ENCODE assay signal across 27 cellular contexts in genomic region chr2:160606336-160606735, GRCh38.
"Had no signal": no experiment of that assay in that cellular context is flagged by ENCODE, and none has a peak within 500 bp of the region (broad histone marks: within the 10 kb centered on the region; RNA-seq: fewer than 3 reads in every experiment).

No MANE protein-coding gene starts in this region.

- H3K9me3 Mint-ChIP-seq: effector memory CD8-positive, alpha-beta T cell; mesothelial cell of epicardium; naive thymus-derived CD4-positive, alpha-beta T cell; nephron; neural progenitor cell; stimulated activated naive CD8-positive, alpha-beta T cell treated with anti-CD3 and anti-CD28 coated beads, Interleukin-15, amount 100 ng/mL, for 72 hours had no signal

- H3K9me3 ChIP-seq: esophagus squamous epithelium, gastrocnemius medialis, left lung, right lobe of liver, suprapubic skin, vagina had no signal

- H3K27me3 ChIP-seq: esophagus squamous epithelium, gastrocnemius medialis, left lung, neural progenitor cell, right lobe of liver, suprapubic skin, vagina had no signal

- FAIRE-seq: endometrium, islet of Langerhans had no signal

- H3K79me2 ChIP-seq: parathyroid adenoma had no signal

- H3K4me3 Mint-ChIP-seq: effector memory CD8-positive, alpha-beta T cell; mesothelial cell of epicardium; naive thymus-derived CD4-positive, alpha-beta T cell; nephron; neural progenitor cell; stimulated activated naive CD8-positive, alpha-beta T cell treated with anti-CD3 and anti-CD28 coated beads, Interleukin-15, amount 100 ng/mL, for 72 hours had no signal

- H3K36me3 Mint-ChIP-seq: mesothelial cell of epicardium; naive thymus-derived CD4-positive, alpha-beta T cell; neural progenitor cell had no signal

- H3K4me1 ChIP-seq: esophagus squamous epithelium, gastrocnemius medialis, left lung, parathyroid adenoma, right lobe of liver had no signal

- ATAC-seq: effector memory CD8-positive, alpha-beta T cell; gastrocnemius medialis; left cardiac atrium; left lung; naive thymus-derived CD4-positive, alpha-beta T cell; right lobe of liver; stimulated activated naive CD8-positive, alpha-beta T cell treated with anti-CD3 and anti-CD28 coated beads, Interleukin-15, amount 100 ng/mL, for 72 hours had no signal

- H3K27me3 Mint-ChIP-seq: progenitor cell of endocrine pancreas; stimulated activated naive CD8-positive, alpha-beta T cell treated with anti-CD3 and anti-CD28 coated beads, Interleukin-15, amount 100 ng/mL, for 72 hours had no signal

- H3K9ac ChIP-seq: neural progenitor cell, parathyroid adenoma had no signal

- DNase-seq: cortex of kidney; effector memory CD8-positive, alpha-beta T cell; erythroblast; esophagus squamous epithelium; gastrocnemius medialis; head of caudate nucleus; left cardiac atrium; left lung; mesenchymal stem cell; naive thymus-derived CD4-positive, alpha-beta T cell; right lobe of liver; stimulated activated CD4-positive, alpha-beta T cell treated with anti-CD3 and anti-CD28 coated beads, Interleukin-12 subunit alpha, Interleukin-12 subunit beta, amount 100 ng/mL, for 4 hours; stimulated activated CD4-positive, alpha-beta T cell treated with anti-CD3 and anti-CD28 coated beads, Interleukin-1b, Interleukin-23, amount 100 ng/mL, for 48 hours; stimulated activated CD4-positive, alpha-beta T cell treated with anti-CD3 and anti-CD28 coated beads, Interleukin-4, amount 100 ng/mL, for 1 hour; stimulated activated CD8-positive, alpha-beta memory T cell treated with anti-CD3 and anti-CD28 coated beads, Interleukin-4, amount 100 ng/mL, for 48 hours; stimulated activated naive CD4-positive, alpha-beta T cell; stimulated activated naive CD8-positive, alpha-beta T cell treated with anti-CD3 and anti-CD28 coated beads, Interleukin-15, amount 100 ng/mL, for 72 hours had no signal

- H3K36me3 ChIP-seq: esophagus squamous epithelium, gastrocnemius medialis, left lung, neural progenitor cell, right lobe of liver, suprapubic skin, vagina had no signal

- H2AFZ ChIP-seq: neural progenitor cell, parathyroid adenoma had no signal

- H3K27ac ChIP-seq: esophagus squamous epithelium, gastrocnemius medialis, left lung, neural progenitor cell, parathyroid adenoma, right lobe of liver, suprapubic skin, vagina had no signal

- H3K27ac Mint-ChIP-seq: effector memory CD8-positive, alpha-beta T cell; mesothelial cell of epicardium; nephron; neural progenitor cell; progenitor cell of endocrine pancreas; stimulated activated naive CD8-positive, alpha-beta T cell treated with anti-CD3 and anti-CD28 coated beads, Interleukin-15, amount 100 ng/mL, for 72 hours had no signal

- H3K4me3 ChIP-seq: esophagus squamous epithelium, gastrocnemius medialis, left lung, neural progenitor cell, right lobe of liver, smooth muscle cell, suprapubic skin, vagina had no signal

- H3K4me2 ChIP-seq: neural progenitor cell, smooth muscle cell had no signal

- H3K4me1 Mint-ChIP-seq: mesothelial cell of epicardium, nephron had no signal
